Comparison of ENCODE assay signal across 2 cellular contexts in the genomic region with DNA sequence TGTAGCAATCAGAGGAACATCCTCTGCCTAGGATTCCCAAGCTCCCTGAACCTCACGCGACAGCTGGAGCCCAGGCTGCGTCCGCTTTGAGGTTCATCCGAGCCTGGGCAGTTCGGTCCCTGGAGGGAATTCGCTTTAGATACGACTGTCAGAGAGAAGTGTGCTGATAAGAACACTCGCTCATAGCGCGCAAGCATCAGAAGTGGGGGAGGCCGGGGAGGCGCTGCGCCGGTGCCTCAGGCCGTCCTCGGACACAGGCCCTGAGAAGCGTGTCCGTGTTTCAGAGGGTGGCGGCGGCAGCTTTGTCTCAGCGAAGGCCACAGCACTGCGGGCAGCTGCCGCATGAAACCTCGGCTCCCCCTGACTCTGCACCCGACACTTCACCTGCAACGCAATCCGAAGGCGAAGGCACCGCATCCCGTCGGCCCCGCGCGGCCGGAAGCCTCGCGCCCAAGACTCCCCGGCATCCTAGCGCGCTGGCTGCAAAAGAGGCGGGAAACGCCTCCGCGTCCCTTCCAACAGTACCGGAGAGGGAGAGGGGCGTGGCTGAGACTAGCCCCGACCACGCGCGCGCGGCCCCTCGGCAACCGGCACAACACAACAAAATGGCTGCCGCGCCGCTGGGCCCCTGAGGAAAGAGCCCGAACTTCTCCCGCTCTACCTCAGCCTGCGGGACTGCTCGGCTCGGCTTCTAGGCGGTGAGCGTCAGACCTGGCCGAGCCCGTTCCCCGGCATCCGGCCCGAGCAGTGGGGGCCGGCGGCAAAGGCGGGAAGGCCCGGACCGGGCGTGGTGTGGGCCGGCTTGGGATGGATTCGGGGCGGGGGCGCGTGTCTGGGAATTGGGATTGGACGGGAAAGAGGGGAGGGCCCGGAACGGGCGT.
TF ChIP-seq lines count a peak whose summit lies in the region.

A gene with protein sequence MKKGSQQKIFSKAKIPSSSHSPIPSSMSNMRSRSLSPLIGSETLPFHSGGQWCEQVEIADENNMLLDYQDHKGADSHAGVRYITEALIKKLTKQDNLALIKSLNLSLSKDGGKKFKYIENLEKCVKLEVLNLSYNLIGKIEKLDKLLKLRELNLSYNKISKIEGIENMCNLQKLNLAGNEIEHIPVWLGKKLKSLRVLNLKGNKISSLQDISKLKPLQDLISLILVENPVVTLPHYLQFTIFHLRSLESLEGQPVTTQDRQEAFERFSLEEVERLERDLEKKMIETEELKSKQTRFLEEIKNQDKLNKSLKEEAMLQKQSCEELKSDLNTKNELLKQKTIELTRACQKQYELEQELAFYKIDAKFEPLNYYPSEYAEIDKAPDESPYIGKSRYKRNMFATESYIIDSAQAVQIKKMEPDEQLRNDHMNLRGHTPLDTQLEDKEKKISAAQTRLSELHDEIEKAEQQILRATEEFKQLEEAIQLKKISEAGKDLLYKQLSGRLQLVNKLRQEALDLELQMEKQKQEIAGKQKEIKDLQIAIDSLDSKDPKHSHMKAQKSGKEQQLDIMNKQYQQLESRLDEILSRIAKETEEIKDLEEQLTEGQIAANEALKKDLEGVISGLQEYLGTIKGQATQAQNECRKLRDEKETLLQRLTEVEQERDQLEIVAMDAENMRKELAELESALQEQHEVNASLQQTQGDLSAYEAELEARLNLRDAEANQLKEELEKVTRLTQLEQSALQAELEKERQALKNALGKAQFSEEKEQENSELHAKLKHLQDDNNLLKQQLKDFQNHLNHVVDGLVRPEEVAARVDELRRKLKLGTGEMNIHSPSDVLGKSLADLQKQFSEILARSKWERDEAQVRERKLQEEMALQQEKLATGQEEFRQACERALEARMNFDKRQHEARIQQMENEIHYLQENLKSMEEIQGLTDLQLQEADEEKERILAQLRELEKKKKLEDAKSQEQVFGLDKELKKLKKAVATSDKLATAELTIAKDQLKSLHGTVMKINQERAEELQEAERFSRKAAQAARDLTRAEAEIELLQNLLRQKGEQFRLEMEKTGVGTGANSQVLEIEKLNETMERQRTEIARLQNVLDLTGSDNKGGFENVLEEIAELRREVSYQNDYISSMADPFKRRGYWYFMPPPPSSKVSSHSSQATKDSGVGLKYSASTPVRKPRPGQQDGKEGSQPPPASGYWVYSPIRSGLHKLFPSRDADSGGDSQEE (N-terminal part only) (plus strand): TSS at position 586 of the 881 bp plus-strand sequence. CDS start 13,372 bp downstream, outside the sequence.

TF ChIP-seq in HCT116, 20 proteins besides CTCF, POLR2A, EP300 and RAD21 (continued from another document):
- TF ChIP-seq ELF1 (IDR thresholded peaks at IDR 0.05; ENCODE audit: borderline replicate concordance, low read depth): no peak
- TF ChIP-seq EGR1 (IDR thresholded peaks at IDR 0.05; ENCODE audit: low read depth): peak; percentile 93
- TF ChIP-seq SIN3A (IDR thresholded peaks at IDR 0.05; ENCODE audit: low read depth): peak; percentile 64
- TF ChIP-seq TCF7L2 (IDR thresholded peaks at IDR 0.05; ENCODE audit: borderline replicate concordance, extremely low read depth, insufficient read depth, insufficient read length): peak; percentile 77
- no peak for TF ChIP-seq EZH2 (IDR thresholded peaks at IDR 0.05)
- TF ChIP-seq FOSL1 (IDR thresholded peaks at IDR 0.05; ENCODE audit: low read depth): no peak
- no peak for TF ChIP-seq EZH2phosphoT487 (IDR thresholded peaks at IDR 0.05; ENCODE audit: borderline replicate concordance)
- no peak for TF ChIP-seq CEBPB (IDR thresholded peaks at IDR 0.05; ENCODE audit: low read depth)
- no peak for TF ChIP-seq ATF3 (IDR thresholded peaks at IDR 0.05)
- TF ChIP-seq, protein P1, sequence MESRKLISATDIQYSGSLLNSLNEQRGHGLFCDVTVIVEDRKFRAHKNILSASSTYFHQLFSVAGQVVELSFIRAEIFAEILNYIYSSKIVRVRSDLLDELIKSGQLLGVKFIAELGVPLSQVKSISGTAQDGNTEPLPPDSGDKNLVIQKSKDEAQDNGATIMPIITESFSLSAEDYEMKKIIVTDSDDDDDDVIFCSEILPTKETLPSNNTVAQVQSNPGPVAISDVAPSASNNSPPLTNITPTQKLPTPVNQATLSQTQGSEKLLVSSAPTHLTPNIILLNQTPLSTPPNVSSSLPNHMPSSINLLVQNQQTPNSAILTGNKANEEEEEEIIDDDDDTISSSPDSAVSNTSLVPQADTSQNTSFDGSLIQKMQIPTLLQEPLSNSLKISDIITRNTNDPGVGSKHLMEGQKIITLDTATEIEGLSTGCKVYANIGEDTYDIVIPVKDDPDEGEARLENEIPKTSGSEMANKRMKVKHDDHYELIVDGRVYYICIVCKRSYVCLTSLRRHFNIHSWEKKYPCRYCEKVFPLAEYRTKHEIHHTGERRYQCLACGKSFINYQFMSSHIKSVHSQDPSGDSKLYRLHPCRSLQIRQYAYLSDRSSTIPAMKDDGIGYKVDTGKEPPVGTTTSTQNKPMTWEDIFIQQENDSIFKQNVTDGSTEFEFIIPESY (IDR thresholded peaks at IDR 0.05; ENCODE audit: extremely low read depth, insufficient replicate concordance, low read length): no peak
- peak; percentile 96 for TF ChIP-seq CBX3 (IDR thresholded peaks at IDR 0.05; ENCODE audit: low read depth)
- peak; percentile 63 for TF ChIP-seq ZFX (IDR thresholded peaks at IDR 0.05)
- peak; percentile 85 for TF ChIP-seq YY1 (IDR thresholded peaks at IDR 0.05; ENCODE audit: extremely low read depth, insufficient replicate concordance, low read depth, low read length)
- no peak for TF ChIP-seq POLR2AphosphoS5 (IDR thresholded peaks at IDR 0.05; ENCODE audit: low read depth, low read length)
- peak; percentile 65 for TF ChIP-seq SP1 (IDR thresholded peaks at IDR 0.05; ENCODE audit: low read depth)
- TF ChIP-seq MAX (IDR thresholded peaks at IDR 0.05): peak; percentile 99
- TF ChIP-seq, protein P2, sequence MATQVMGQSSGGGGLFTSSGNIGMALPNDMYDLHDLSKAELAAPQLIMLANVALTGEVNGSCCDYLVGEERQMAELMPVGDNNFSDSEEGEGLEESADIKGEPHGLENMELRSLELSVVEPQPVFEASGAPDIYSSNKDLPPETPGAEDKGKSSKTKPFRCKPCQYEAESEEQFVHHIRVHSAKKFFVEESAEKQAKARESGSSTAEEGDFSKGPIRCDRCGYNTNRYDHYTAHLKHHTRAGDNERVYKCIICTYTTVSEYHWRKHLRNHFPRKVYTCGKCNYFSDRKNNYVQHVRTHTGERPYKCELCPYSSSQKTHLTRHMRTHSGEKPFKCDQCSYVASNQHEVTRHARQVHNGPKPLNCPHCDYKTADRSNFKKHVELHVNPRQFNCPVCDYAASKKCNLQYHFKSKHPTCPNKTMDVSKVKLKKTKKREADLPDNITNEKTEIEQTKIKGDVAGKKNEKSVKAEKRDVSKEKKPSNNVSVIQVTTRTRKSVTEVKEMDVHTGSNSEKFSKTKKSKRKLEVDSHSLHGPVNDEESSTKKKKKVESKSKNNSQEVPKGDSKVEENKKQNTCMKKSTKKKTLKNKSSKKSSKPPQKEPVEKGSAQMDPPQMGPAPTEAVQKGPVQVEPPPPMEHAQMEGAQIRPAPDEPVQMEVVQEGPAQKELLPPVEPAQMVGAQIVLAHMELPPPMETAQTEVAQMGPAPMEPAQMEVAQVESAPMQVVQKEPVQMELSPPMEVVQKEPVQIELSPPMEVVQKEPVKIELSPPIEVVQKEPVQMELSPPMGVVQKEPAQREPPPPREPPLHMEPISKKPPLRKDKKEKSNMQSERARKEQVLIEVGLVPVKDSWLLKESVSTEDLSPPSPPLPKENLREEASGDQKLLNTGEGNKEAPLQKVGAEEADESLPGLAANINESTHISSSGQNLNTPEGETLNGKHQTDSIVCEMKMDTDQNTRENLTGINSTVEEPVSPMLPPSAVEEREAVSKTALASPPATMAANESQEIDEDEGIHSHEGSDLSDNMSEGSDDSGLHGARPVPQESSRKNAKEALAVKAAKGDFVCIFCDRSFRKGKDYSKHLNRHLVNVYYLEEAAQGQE (IDR thresholded peaks at IDR 0.05; ENCODE audit: low read depth): no peak

TF ChIP-seq in neural cell, 6 proteins besides CTCF, POLR2A, EP300 and RAD21 (continued from another document):
- TF ChIP-seq MXI1 (conservative IDR thresholded peaks at IDR 0.05; ENCODE audit: poor library complexity, severe bottlenecking) (peak; percentile 91), POLR2AphosphoS5 (IDR thresholded peaks at IDR 0.05) (peak; percentile 68), EZH2 (IDR thresholded peaks at IDR 0.05; ENCODE audit: borderline replicate concordance, insufficient read depth, low read length, poor library complexity, severe bottlenecking) (no peak), TAF1 (IDR thresholded peaks at IDR 0.05; ENCODE audit: low read depth) (peak; percentile 78)
- TF ChIP-seq, protein P2 (IDR thresholded peaks at IDR 0.05; ENCODE audit: borderline replicate concordance): peak; percentile 60
